In the genomic region with DNA sequence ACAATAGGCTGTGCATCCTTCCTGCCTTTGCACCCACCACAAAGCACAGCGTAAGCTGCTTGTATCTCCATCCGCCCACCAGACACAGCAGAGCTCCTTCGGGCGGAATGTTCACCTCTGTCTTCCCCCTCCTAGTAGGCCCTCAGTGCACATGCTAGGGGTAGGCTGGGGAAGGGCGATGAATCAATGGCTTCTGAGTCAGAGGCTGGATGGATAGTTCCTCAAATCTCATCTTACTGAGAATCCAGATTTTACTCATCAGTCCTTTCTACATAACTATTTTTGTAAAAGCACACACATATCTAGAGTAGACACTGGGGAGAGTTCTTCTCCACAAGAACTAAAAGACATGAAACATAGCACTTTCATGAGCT, we compare ENCODE assay signal across 8 cellular contexts.
DNase-seq lines count a peak whose midpoint lies in the region; ATAC-seq lines count a peak whose summit lies in the region.

No MANE protein-coding gene starts in this region.

- H3K9me3 ChIP-seq in adipocyte (ENCODE audit: control insufficient read depth, low read length), result no peaks in the 10 kb centered on the region

- peak; percentile 5 for ATAC-seq in Right ventricle myocardium inferior
- ATAC-seq in HG03097 (IDR thresholded peaks at IDR 0.05; ENCODE audit: low FRiP score, unreplicated experiment), result peak; percentile 91

- no peaks in the 10 kb centered on the region for H3K27me3 ChIP-seq in adipocyte (replicated peaks; ENCODE audit: control insufficient read depth, insufficient read depth, low read length)

- DNase-seq in Right ventricle myocardium inferior (ENCODE audit: missing footprints) (no peak), cardiac septum (ENCODE audit: low spot score) (no peak), adipocyte (ENCODE audit: low read depth) (peak; percentile 52), OCI-M1 (lab: John Stamatoyannopoulos, UW) (no peak), NCI-H345 treated with DMSO at 0.1 percent for 48 hours (lab: John Stamatoyannopoulos, UW; ENCODE audit: unreplicated experiment) (no peak), NCI-H226 (no peak)
- DNase-seq in stimulated activated CD4-positive, alpha-beta T cell treated with anti-CD3 and anti-CD28 coated beads, Interleukin-1b, Interleukin-23, amount 100 ng/mL, for 24 hours (ENCODE audit: low read depth in 4 of 4, low spot score in 1 of 4), result peak in 3 of 4 experiments; percentile 25 to 56 (median 50)

- H3K36me3 ChIP-seq in adipocyte (ENCODE audit: control insufficient read depth, insufficient read depth, low read length, severe bottlenecking), result peaks cover 6% of the 10 kb centered on the region

- no peak overlapping the region for H3K4me3 ChIP-seq in adipocyte (ENCODE audit: low read length)

- peaks cover 53% of the 10 kb centered on the region for H3K4me1 ChIP-seq in adipocyte (ENCODE audit: control insufficient read depth, insufficient read depth, low read length)

- intact Hi-C loops in Right ventricle myocardium inferior (cut with DNase I) (loop anchor here (5.0 kb wide), 1 partner anchor 56 kb away; no protein-coding TSS in a partner anchor), cardiac septum (cut with DNase I) (no loop called here)

- H3K9ac ChIP-seq in adipocyte (ENCODE audit: low read length), result no peak overlapping the region

Comparison
In these comparisons a context has a peak if more than half of its experiments do, and no peak if none do; other contexts are left out.
1. DNase-seq: peak in adipocyte (single experiment) and stimulated activated CD4-positive, alpha-beta T cell treated with anti-CD3 and anti-CD28 coated beads, Interleukin-1b, Interleukin-23, amount 100 ng/mL, for 24 hours (3 of 4); none in Right ventricle myocardium inferior (single experiment), cardiac septum (single experiment), OCI-M1 (single experiment), NCI-H345 treated with DMSO at 0.1 percent for 48 hours (single experiment) and NCI-H226 (single experiment).